Comparison of ENCODE assay signal across 8 cellular contexts in the genomic region with DNA sequence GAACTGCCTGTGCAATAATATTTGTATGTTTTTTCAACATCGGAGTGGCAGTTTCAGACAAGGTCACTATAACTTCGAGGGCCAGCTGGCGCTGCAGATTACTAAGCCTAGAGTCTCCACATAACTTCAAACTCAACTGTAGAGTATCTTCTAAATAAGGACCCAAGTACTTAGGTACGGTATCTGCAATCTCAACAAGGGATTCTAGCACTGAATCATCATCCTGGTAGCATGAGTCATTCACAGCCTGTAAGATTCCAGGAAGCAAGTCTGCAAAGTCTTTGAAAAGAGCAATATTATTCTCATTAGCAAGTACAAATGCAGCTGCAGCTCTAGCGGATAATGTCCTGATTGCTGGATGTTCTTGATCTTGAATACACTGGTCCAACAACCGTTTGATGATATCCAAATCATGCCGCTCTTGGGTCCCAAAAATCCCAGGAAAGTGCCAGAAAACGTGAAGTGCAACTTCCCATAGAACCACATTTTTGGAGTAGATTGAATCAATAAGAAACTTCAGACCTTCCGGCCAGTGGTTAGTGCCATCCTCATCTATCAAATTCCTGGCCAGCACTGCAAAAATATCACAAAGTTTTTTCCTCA. TPM values are rescaled to one million over a fixed set of nuclear protein-coding genes. Genes with fewer than 3 reads are reported as not detected.
DNase-seq lines count a peak whose midpoint lies in the region; ATAC-seq, FAIRE-seq and TF ChIP-seq lines count a peak whose summit lies in the region.

No MANE protein-coding gene starts in this region.

- no peak for TF ChIP-seq CTCF in CD4-positive, alpha-beta T cell (IDR thresholded peaks at IDR 0.05)
- no peak for TF ChIP-seq CTCF in LNCaP clone FGC (IDR thresholded peaks at IDR 0.05; ENCODE audit: control insufficient read depth, extremely low read depth, insufficient read depth)
- TF ChIP-seq CTCF in GM12878 (IDR thresholded peaks at IDR 0.05 in 2 of 3, conservative IDR thresholded peaks at IDR 0.05 in 1 of 3; ENCODE audit: control insufficient read depth in 2 of 3, extremely low read depth in 1 of 3, insufficient read depth in 1 of 3, low read depth in 3 of 3, low read length in 3 of 3), result no peak

- peaks cover 44% of the 10 kb centered on the region for H3K4me1 Mint-ChIP-seq in CD4-positive, alpha-beta T cell (ENCODE audit: low read depth)

- peak overlapping the region; percentile 72 for H3K27ac ChIP-seq in CD4-positive, alpha-beta T cell (ENCODE audit: low read depth, low read length)
- H3K27ac ChIP-seq in GM12878 (ENCODE audit: control insufficient read depth, insufficient read depth) (peak overlapping the region; percentile 80), subcutaneous abdominal adipose tissue (ENCODE audit: low read depth, low read length) (peak overlapping the region; percentile 49)

- POLR2A ChIA-PET in CD4-positive, alpha-beta T cell (lab: Charles Lee), result interaction anchor here (0.7 to 2.6 kb wide), 19 partner anchors 8 to 743 kb away, joined by 3 to 33 read pairs (median 4); a partner anchor contains a TSS
- POLR2A ChIA-PET in GM12878 (lab: Charles Lee), result interaction anchor here (0.9 to 1.9 kb wide), 6 partner anchors 13 to 92 kb away, joined by 3 to 8 read pairs (median 4); no protein-coding TSS in a partner anchor

- in situ Hi-C loops in GM12878 (cut with MboI), result no loop called here

- peaks cover 51% of the 10 kb centered on the region for H3K36me3 Mint-ChIP-seq in CD4-positive, alpha-beta T cell (ENCODE audit: low read depth)

- WGBS in GM12878 (ENCODE audit: insufficient coverage, insufficient replicate concordance, low lambda C conversion rate, missing lambda C conversion rate), result 0% methylated on average over 9 of the region's 9 CpGs

- no peak for TF ChIP-seq POLR2A in GM12878 (IDR thresholded peaks at IDR 0.05; ENCODE audit: low read depth, low read length)

- H3K4me3 ChIP-seq in LNCaP clone FGC (ENCODE audit: low read depth, low read length), result peak overlapping the region; percentile 81
- peak overlapping the region; percentile 83 for H3K4me3 ChIP-seq in GM12878
- peak overlapping the region; percentile 76 to 99 (median 97) for H3K4me3 ChIP-seq in subcutaneous abdominal adipose tissue (ENCODE audit: low read depth in 1 of 5, low read length in 5 of 5)

- FAIRE-seq in GM12878 (lab: Jason Lieb, UNC), result no peak

- H3K9me3 Mint-ChIP-seq in CD4-positive, alpha-beta T cell, result peaks cover 13% of the 10 kb centered on the region

- CTCF ChIA-PET in CD4-positive, alpha-beta T cell (lab: Charles Lee), result interaction anchor here (0.9 kb wide), 1 partner anchor 181 kb away, joined by 3 read pairs; no protein-coding TSS in a partner anchor
- CTCF ChIA-PET in GM12878 (lab: Yijun Ruan, JAX), result interaction anchor here (0.6 to 4.4 kb wide), 11 partner anchors 9 to 128 kb away, joined by 3 to 30 read pairs (median 4); no protein-coding TSS in a partner anchor

- H3K9ac ChIP-seq in GM12878 (ENCODE audit: control insufficient read depth, insufficient read depth, low read length) (peak overlapping the region; percentile 84), subcutaneous abdominal adipose tissue (ENCODE audit: low read length in 5 of 5) (peak overlapping the region in 4 of 5 donors; percentile 89 to 96 (median 92))

- no peak for DNase-seq in CD4-positive, alpha-beta T cell
- DNase-seq in LNCaP clone FGC (ENCODE audit: low read depth) (no peak), GM12878 (ENCODE audit: low read depth, low spot score) (no peak), kidney glomerular epithelial cell (lab: John Stamatoyannopoulos, UW) (peak; percentile 29), COLO668 (lab: John Stamatoyannopoulos, UW; ENCODE audit: unreplicated experiment) (no peak), UCSD-AML1 (lab: John Stamatoyannopoulos, UW; ENCODE audit: unreplicated experiment) (no peak)

- no peaks in the 10 kb centered on the region for H4K20me1 ChIP-seq in GM12878 (ENCODE audit: control insufficient read depth, insufficient read depth)

- H3K4me3 Mint-ChIP-seq in CD4-positive, alpha-beta T cell, result peak overlapping the region; percentile 94

- intact Hi-C loops in CD4-positive, alpha-beta T cell (cut with DNase I, micrococcal nuclease), result loop anchor here (1.0 to 5.0 kb wide), 6 partner anchors 7 to 688 kb away; a partner anchor contains a TSS
- intact Hi-C loops in GM12878 (cut with micrococcal nuclease; ENCODE audit: unreplicated experiment), result no loop called here

- BruUV-seq in GM12878 (replicated peaks; lab: Mats Ljungman, UMichigan), result TSS peak; percentile 64

- RAD21 ChIA-PET in GM12878 (lab: Charles Lee; ENCODE audit: unreplicated experiment), result interaction anchor here (0.7 to 1.8 kb wide), 9 partner anchors 9 to 129 kb away, joined by 3 to 8 read pairs (median 5); no protein-coding TSS in a partner anchor

- H3K36me3 ChIP-seq in GM12878 (ENCODE audit: control insufficient read depth in 2 of 2, insufficient read depth in 2 of 2, low read length in 1 of 2), result peaks cover 0 to 3% of the 10 kb centered on the region in 2 experiments; a peak in 1 of 4 replicates
- H3K36me3 ChIP-seq in subcutaneous abdominal adipose tissue (ENCODE audit: control insufficient read depth in 5 of 5, insufficient read depth in 5 of 5, low read length in 5 of 5), result peaks cover 0 to 22% (median 3%) of the 10 kb centered on the region in 5 donors

- H3K9me3 ChIP-seq in CD4-positive, alpha-beta T cell (ENCODE audit: control insufficient read depth, low read length), result peaks cover 20% of the 10 kb centered on the region
- no peaks in the 10 kb centered on the region for H3K9me3 ChIP-seq in GM12878 (replicated peaks; ENCODE audit: control insufficient read depth, insufficient read depth, low read length)
- no peaks in the 10 kb centered on the region for H3K9me3 ChIP-seq in subcutaneous abdominal adipose tissue (ENCODE audit: control insufficient read depth in 5 of 5, low read length in 5 of 5)

- SMC1A ChIA-PET in GM12878 (lab: Charles Lee; ENCODE audit: uncharacterized antibody, unreplicated experiment), result interaction anchor here (0.7 to 3.3 kb wide), 8 partner anchors 9 to 128 kb away, joined by 3 to 25 read pairs (median 5); no protein-coding TSS in a partner anchor

- TF ChIP-seq RAD21 in GM12878 (IDR thresholded peaks at IDR 0.05; ENCODE audit: insufficient read depth, low read depth, low read length), result no peak

- peak overlapping the region; percentile 77 for H3K4me2 ChIP-seq in GM12878 (ENCODE audit: control insufficient read depth, insufficient read depth)

- peaks cover 29% of the 10 kb centered on the region for H3K79me2 ChIP-seq in GM12878 (ENCODE audit: control insufficient read depth, insufficient read depth, low read length)

- no peaks in the 10 kb centered on the region for H3K27me3 ChIP-seq in CD4-positive, alpha-beta T cell (ENCODE audit: control insufficient read depth, insufficient read depth, low read length)
- no peaks in the 10 kb centered on the region for H3K27me3 ChIP-seq in GM12878 (replicated peaks in 1 of 2; ENCODE audit: control insufficient read depth in 2 of 2, insufficient read depth in 2 of 2, low read length in 1 of 2)
- H3K27me3 ChIP-seq in subcutaneous abdominal adipose tissue (ENCODE audit: control insufficient read depth in 5 of 5, insufficient read depth in 4 of 5, low read length in 5 of 5), result no peaks in the 10 kb centered on the region

- H3K4me1 ChIP-seq in GM12878 (ENCODE audit: control insufficient read depth, insufficient read depth, low read length) (peaks cover 12% of the 10 kb centered on the region), subcutaneous abdominal adipose tissue (ENCODE audit: control insufficient read depth in 5 of 5, insufficient read depth in 5 of 5, low read length in 5 of 5) (peaks cover 7 to 26% (median 15%) of the 10 kb centered on the region in 5 donors)

- TF ChIP-seq EP300 in GM12878 (IDR thresholded peaks at IDR 0.05; ENCODE audit: borderline replicate concordance in 1 of 2, control insufficient read depth in 1 of 2, low read depth in 2 of 2, low read length in 2 of 2), result no peak

- H3K27ac Mint-ChIP-seq in CD4-positive, alpha-beta T cell, result peak overlapping the region; percentile 97

- peak overlapping the region; percentile 93 for H2AFZ ChIP-seq in GM12878 (ENCODE audit: control insufficient read depth, low read depth, low read length)

- ATAC-seq in CD4-positive, alpha-beta T cell (ENCODE audit: poor library complexity), result no peak
- ATAC-seq in GM12878, result no peak
- no peak for ATAC-seq in HG03280 (IDR thresholded peaks at IDR 0.05; ENCODE audit: unreplicated experiment)

- no peaks in the 10 kb centered on the region for H3K27me3 Mint-ChIP-seq in CD4-positive, alpha-beta T cell

TF ChIP-seq in GM12878, 131 proteins besides CTCF, POLR2A, EP300 and RAD21 (continues in another document):
- TF ChIP-seq KLF5 (IDR thresholded peaks at IDR 0.05; ENCODE audit: partially characterized antibody) (no peak), LARP7 (IDR thresholded peaks at IDR 0.05) (no peak)
- TF ChIP-seq, protein P1, sequence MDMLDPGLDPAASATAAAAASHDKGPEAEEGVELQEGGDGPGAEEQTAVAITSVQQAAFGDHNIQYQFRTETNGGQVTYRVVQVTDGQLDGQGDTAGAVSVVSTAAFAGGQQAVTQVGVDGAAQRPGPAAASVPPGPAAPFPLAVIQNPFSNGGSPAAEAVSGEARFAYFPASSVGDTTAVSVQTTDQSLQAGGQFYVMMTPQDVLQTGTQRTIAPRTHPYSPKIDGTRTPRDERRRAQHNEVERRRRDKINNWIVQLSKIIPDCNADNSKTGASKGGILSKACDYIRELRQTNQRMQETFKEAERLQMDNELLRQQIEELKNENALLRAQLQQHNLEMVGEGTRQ (IDR thresholded peaks at IDR 0.05; ENCODE audit: borderline replicate concordance, low read depth, low read length), result no peak

RNA-seq across cellular contexts. Expression of a gene that starts 0.7 kb away (rescaled TPM):
- 10 to 100 TPM; 36.7 to 40.6 TPM for total RNA-seq in CD4-positive, alpha-beta T cell
- total RNA-seq in GM12878 (2013; cell fraction: nucleolus; rRNA removed), result 38.5 and 40.8 TPM in 2 replicates
- total RNA-seq in GM12878 (2014; rRNA removed), result 20.4 and 21.7 TPM in 2 replicates
- 24.1 and 24.2 TPM in 2 replicates for total RNA-seq in GM12878 (2014; rRNA removed; fragmentation: Illumina TruSeq; extraction: Trizol)
- 17.1 and 18.1 TPM in 2 replicates for total RNA-seq in GM12878 (2021)
- 11.7 TPM for polyA plus RNA-seq in GM12878 (2011; ENCODE audit: low read depth)
- polyA plus RNA-seq in GM12878 (2011; rRNA removed), result 22.2 and 36.8 TPM in 2 replicates
- polyA plus RNA-seq in GM12878 (2011; cell fraction: cytosol; rRNA removed), result 7.1 and 7.8 TPM in 2 replicates
- 17.8 TPM in 2 replicates for polyA plus RNA-seq in GM12878 (2011; cell fraction: nucleus; rRNA removed)
- 13.5 and 13.9 TPM in 2 replicates for polyA plus RNA-seq in GM12878 (2012)
- 18.3 and 24.4 TPM in 2 replicates for polyA plus RNA-seq in GM12878 (2014; fragmentation: Illumina TruSeq; extraction: Trizol)
- 10 to 100 TPM; 10.9 to 11.7 TPM for polyA plus RNA-seq in GM12878 (2014; fragmentation: Nextera tagmentation; extraction: Ambion mirVana)
- 11.5 and 16.6 TPM in 2 replicates for polyA plus RNA-seq in GM12878 (2014; rRNA removed)
- polyA plus RNA-seq in GM12878 (2016; fragmentation: Nextera tagmentation; extraction: Ambion mirVana), result 10 to 100 TPM; 26.3 to 26.9 TPM
- 13.1 and 21.1 TPM in 2 replicates for polyA minus RNA-seq in GM12878 (2011; rRNA and poly(A)+ RNA removed)
- 9.2 and 9.7 TPM in 2 replicates for polyA minus RNA-seq in GM12878 (2011; cell fraction: cytosol; rRNA and poly(A)+ RNA removed)
- polyA minus RNA-seq in GM12878 (2011; cell fraction: nucleus; rRNA and poly(A)+ RNA removed), result 18.9 and 20.3 TPM in 2 replicates
